Comparison of ENCODE assay signal across 1 cellular context in the genomic region with DNA sequence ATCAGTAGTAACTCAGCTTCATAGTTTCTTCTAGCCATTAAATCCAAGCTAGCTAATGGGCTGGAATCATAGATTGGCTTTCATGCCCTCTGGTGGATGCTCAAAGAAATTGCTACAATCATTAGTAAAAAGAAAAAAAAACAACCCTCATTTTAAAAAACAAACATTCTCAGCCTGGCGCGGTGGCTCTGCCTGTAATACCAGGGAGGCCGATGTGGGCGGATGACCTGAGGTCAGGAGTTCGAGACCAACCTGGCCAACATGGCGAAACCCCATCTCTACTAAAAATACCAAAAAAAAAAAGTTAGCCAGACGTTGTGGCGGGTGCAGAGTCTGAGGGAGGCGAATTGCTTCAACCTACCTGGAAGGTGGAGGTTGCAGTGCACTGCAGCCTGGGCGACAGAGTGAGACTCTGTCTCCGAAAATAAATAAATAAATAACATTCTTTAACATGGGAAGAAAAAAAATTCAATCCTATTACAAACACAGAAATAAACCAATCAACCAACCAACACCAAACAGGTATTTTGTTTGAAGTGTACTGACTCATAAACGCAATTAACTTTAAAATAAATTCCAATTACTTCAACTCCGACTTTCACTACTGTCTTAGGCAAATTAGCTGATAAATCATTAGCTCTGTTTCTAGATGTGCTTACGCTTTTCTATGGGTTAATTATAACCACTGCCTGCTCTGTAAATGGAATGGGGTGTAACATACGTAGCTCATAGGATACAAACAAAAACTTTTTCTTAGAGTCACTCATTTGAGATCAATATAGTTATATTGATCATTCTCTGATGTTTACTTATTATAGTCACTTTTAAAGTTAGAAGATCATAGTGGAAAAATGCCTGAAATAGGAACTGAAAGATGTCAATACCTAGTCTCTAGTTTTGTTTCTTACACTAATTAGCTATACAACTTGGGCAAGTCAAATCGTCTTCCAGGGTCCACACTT.
TF ChIP-seq lines count a peak whose summit lies in the region.

No MANE protein-coding gene starts in this region.

TF ChIP-seq in HepG2, 621 proteins besides CTCF, POLR2A, EP300 and RAD21 (continued from another document):
- TF ChIP-seq SMAD3 (CRISPR knock-in tag; IDR thresholded peaks at IDR 0.05) (0 out of 2 replicates have a peak, but pooled peaks have one; percentile 33), GZF1 (CRISPR knock-in tag; IDR thresholded peaks at IDR 0.05) (no peak), PRPF4 (IDR thresholded peaks at IDR 0.05; ENCODE audit: low read depth, low read length, poor library complexity, severe bottlenecking) (no peak), ZNF12 (CRISPR knock-in tag; IDR thresholded peaks at IDR 0.05) (no peak), FOXC1 (CRISPR knock-in tag; IDR thresholded peaks at IDR 0.05; ENCODE audit: borderline replicate concordance) (no peak), TRIM22 (IDR thresholded peaks at IDR 0.05) (no peak), ZC3H13 (CRISPR knock-in tag; IDR thresholded peaks at IDR 0.05) (no peak), NFE2L1 (CRISPR knock-in tag; IDR thresholded peaks at IDR 0.05; ENCODE audit: borderline replicate concordance) (no peak), NPAS2 (CRISPR knock-in tag; IDR thresholded peaks at IDR 0.05; ENCODE audit: borderline replicate concordance) (no peak), TOE1 (CRISPR knock-in tag; IDR thresholded peaks at IDR 0.05) (no peak), ZFP62 (CRISPR knock-in tag; IDR thresholded peaks at IDR 0.05) (no peak), HNF1B (CRISPR knock-in tag; IDR thresholded peaks at IDR 0.05) (peak; percentile 45; the same call in 1 of the 2 replicates), PBX2 (CRISPR knock-in tag; IDR thresholded peaks at IDR 0.05) (no peak), JARID2 (CRISPR knock-in tag; IDR thresholded peaks at IDR 0.05; ENCODE audit: insufficient replicate concordance) (no peak), MLLT10 (CRISPR knock-in tag; IDR thresholded peaks at IDR 0.05) (no peak), HNRNPK (IDR thresholded peaks at IDR 0.05; ENCODE audit: low read depth, low read length, poor library complexity, severe bottlenecking) (no peak), ZNF557 (CRISPR knock-in tag; IDR thresholded peaks at IDR 0.05) (no peak), ATF7-NPFF (CRISPR knock-in tag; IDR thresholded peaks at IDR 0.05; ENCODE audit: low read depth) (no peak), HNF4A (CRISPR knock-in tag; IDR thresholded peaks at IDR 0.05) (0 out of 2 replicates have a peak, but pooled peaks have one; percentile 25), ZNF205 (CRISPR knock-in tag; IDR thresholded peaks at IDR 0.05) (no peak), KDM2A (CRISPR knock-in tag; IDR thresholded peaks at IDR 0.05; ENCODE audit: borderline replicate concordance, low read depth) (0 out of 2 replicates have a peak, but pooled peaks have one; percentile 47), CERS6 (CRISPR knock-in tag; IDR thresholded peaks at IDR 0.05) (no peak), THAP11 (CRISPR knock-in tag; IDR thresholded peaks at IDR 0.05) (no peak), ISL2 (CRISPR knock-in tag; IDR thresholded peaks at IDR 0.05) (0 out of 2 replicates have a peak, but pooled peaks have one; percentile 23), TBL1XR1 (IDR thresholded peaks at IDR 0.05; ENCODE audit: borderline replicate concordance, low read length, partially characterized antibody) (no peak), NRL (CRISPR knock-in tag; IDR thresholded peaks at IDR 0.05; ENCODE audit: borderline replicate concordance) (no peak)
- TF ChIP-seq, protein P1, sequence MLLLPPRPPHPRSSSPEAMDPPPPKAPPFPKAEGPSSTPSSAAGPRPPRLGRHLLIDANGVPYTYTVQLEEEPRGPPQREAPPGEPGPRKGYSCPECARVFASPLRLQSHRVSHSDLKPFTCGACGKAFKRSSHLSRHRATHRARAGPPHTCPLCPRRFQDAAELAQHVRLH (CRISPR knock-in tag; IDR thresholded peaks at IDR 0.05; ENCODE audit: borderline replicate concordance, low read depth): peak; percentile 41; the same call in 1 of the 2 replicates
- TF ChIP-seq, protein P2, sequence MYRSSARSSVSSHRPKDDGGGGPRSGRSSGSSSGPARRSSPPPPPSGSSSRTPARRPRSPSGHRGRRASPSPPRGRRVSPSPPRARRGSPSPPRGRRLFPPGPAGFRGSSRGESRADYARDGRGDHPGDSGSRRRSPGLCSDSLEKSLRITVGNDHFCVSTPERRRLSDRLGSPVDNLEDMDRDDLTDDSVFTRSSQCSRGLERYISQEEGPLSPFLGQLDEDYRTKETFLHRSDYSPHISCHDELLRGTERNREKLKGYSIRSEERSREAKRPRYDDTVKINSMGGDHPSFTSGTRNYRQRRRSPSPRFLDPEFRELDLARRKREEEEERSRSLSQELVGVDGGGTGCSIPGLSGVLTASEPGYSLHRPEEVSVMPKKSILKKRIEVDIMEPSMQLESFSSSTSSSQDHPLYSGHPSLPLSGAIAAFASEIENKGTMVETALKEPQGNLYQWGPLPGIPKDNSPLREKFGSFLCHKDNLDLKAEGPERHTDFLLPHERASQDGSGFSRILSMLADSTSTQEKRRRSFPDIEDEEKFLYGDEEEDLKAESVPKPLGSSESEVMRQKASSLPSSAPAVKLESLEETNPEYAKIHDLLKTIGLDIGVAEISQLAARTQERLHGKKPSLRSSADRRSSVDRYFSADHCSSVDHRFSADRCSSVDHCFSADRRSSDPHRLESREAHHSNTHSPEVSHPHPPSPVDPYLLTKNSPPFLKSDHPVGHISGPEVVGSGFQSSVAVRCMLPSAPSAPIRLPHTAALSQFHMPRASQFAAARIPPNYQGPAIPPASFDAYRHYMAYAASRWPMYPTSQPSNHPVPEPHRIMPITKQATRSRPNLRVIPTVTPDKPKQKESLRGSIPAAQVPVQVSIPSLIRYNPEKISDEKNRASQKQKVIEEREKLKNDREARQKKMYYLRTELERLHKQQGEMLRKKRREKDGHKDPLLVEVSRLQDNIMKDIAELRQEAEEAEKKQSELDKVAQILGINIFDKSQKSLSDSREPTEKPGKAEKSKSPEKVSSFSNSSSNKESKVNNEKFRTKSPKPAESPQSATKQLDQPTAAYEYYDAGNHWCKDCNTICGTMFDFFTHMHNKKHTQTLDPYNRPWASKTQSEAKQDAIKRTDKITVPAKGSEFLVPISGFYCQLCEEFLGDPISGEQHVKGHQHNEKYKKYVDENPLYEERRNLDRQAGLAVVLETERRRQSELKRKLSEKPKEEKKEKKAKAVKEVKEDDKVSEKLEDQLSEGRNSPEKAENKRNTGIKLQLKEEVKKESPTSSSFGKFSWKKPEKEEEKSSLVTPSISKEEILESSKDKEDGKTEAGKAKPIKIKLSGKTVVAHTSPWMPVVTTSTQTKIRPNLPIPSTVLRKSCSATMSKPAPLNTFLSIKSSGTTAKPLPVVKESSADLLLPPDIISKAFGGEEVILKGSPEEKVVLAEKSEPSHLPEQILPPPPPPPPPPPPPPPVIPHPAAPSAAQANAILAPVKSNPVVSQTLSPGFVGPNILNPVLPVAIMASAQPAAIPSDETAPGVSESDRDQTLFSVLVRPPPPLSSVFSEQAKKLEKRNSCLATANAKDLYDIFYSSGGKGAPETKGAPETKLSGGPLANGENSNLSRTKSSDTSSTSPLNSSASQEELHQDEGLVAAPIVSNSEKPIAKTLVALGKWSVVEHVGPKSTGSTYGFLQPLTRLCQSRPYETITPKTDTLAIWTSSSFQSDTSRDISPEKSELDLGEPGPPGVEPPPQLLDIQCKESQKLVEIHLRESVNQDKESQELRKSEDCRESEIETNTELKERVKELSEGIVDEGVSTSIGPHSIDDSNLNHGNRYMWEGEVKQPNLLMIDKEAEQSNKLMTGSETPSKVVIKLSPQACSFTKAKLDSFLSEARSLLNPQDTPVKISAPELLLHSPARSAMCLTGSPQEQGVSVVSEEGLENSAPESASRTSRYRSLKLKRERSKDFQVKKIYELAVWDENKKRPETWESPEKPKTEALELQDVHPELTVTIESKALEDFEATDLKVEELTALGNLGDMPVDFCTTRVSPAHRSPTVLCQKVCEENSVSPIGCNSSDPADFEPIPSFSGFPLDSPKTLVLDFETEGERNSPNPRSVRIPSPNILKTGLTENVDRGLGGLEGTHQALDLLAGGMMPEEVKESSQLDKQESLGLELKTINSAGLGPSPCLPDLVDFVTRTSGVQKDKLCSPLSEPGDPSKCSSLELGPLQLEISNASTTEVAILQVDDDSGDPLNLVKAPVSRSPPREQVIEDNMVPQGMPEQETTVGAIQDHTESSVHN (CRISPR knock-in tag; IDR thresholded peaks at IDR 0.05): no peak
- TF ChIP-seq, protein P3, sequence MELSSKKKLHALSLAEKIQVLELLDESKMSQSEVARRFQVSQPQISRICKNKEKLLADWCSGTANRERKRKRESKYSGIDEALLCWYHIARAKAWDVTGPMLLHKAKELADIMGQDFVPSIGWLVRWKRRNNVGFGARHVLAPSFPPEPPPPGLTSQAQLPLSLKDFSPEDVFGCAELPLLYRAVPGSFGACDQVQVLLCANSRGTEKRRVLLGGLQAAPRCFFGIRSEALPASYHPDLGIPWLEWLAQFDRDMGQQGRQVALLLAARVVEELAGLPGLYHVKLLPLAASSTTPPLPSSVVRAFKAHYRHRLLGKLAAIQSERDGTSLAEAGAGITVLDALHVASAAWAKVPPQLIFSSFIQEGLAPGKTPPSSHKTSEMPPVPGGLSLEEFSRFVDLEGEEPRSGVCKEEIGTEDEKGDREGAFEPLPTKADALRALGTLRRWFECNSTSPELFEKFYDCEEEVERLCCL (CRISPR knock-in tag; IDR thresholded peaks at IDR 0.05; ENCODE audit: borderline replicate concordance): no peak
- TF ChIP-seq, protein P4, sequence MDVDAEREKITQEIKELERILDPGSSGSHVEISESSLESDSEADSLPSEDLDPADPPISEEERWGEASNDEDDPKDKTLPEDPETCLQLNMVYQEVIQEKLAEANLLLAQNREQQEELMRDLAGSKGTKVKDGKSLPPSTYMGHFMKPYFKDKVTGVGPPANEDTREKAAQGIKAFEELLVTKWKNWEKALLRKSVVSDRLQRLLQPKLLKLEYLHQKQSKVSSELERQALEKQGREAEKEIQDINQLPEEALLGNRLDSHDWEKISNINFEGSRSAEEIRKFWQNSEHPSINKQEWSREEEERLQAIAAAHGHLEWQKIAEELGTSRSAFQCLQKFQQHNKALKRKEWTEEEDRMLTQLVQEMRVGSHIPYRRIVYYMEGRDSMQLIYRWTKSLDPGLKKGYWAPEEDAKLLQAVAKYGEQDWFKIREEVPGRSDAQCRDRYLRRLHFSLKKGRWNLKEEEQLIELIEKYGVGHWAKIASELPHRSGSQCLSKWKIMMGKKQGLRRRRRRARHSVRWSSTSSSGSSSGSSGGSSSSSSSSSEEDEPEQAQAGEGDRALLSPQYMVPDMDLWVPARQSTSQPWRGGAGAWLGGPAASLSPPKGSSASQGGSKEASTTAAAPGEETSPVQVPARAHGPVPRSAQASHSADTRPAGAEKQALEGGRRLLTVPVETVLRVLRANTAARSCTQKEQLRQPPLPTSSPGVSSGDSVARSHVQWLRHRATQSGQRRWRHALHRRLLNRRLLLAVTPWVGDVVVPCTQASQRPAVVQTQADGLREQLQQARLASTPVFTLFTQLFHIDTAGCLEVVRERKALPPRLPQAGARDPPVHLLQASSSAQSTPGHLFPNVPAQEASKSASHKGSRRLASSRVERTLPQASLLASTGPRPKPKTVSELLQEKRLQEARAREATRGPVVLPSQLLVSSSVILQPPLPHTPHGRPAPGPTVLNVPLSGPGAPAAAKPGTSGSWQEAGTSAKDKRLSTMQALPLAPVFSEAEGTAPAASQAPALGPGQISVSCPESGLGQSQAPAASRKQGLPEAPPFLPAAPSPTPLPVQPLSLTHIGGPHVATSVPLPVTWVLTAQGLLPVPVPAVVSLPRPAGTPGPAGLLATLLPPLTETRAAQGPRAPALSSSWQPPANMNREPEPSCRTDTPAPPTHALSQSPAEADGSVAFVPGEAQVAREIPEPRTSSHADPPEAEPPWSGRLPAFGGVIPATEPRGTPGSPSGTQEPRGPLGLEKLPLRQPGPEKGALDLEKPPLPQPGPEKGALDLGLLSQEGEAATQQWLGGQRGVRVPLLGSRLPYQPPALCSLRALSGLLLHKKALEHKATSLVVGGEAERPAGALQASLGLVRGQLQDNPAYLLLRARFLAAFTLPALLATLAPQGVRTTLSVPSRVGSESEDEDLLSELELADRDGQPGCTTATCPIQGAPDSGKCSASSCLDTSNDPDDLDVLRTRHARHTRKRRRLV (CRISPR knock-in tag; IDR thresholded peaks at IDR 0.05): no peak
